Comparison of ENCODE assay signal across 1 cellular context in genomic region chr2:237818066-237818473, GRCh38.
TF ChIP-seq lines count a peak whose summit lies in the region.

No MANE protein-coding gene starts in this region.

TF ChIP-seq in HepG2, 621 proteins besides CTCF, POLR2A, EP300 and RAD21:
- TF ChIP-seq MAFK (conservative IDR thresholded peaks at IDR 0.05 in 1 of 2, IDR thresholded peaks at IDR 0.05 in 1 of 2; ENCODE audit: low read length in 2 of 2) (peak; percentile 78 to 86), MAFF (IDR thresholded peaks at IDR 0.05; ENCODE audit: low read depth, low read length) (peak; percentile 83), ZNF790 (CRISPR knock-in tag; IDR thresholded peaks at IDR 0.05; ENCODE audit: borderline replicate concordance) (no peak), ELK4 (CRISPR knock-in tag; IDR thresholded peaks at IDR 0.05; ENCODE audit: borderline replicate concordance) (no peak)
